In genomic region chr12:109995366-109995702, GRCh38 we compare ENCODE assay signal across 8 cellular contexts. TPM values are rescaled to one million over a fixed set of nuclear protein-coding genes. Genes with fewer than 3 reads are reported as not detected.
A peak's percentile ranks its signal among the peaks of the same experiment; 100 is the strongest.
DNase-seq lines count a peak whose midpoint lies in the region; ATAC-seq and TF ChIP-seq lines count a peak whose summit lies in the region.

No MANE protein-coding gene starts in this region.

- no peak for TF ChIP-seq POLR2A in breast epithelium (IDR thresholded peaks at IDR 0.05)

- DNase-seq in heart right ventricle, result no peak
- no peak for DNase-seq in Right ventricle myocardium inferior (ENCODE audit: missing footprints)
- DNase-seq in breast epithelium (ENCODE audit: low spot score in 2 of 2), result no peak
- no peak for DNase-seq in aorta
- no peak for DNase-seq in SHP77 (lab: John Stamatoyannopoulos, UW)
- no peak for DNase-seq in DMS114 treated with DMSO at 0.1 percent for 48 hours (lab: John Stamatoyannopoulos, UW; ENCODE audit: unreplicated experiment)
- DNase-seq in omental fat pad (ENCODE audit: low spot score), result no peak

- ATAC-seq in heart right ventricle (no peak), Right ventricle myocardium inferior (no peak), aorta (ENCODE audit: low FRiP score) (no peak), omental fat pad (ENCODE audit: low FRiP score) (no peak)

- H3K4me1 ChIP-seq in heart right ventricle, result peaks cover 0 to 67% (median 41%) of the 10 kb centered on the region in 9 donors
- peaks cover 0 to 4% of the 10 kb centered on the region in 2 donors for H3K4me1 ChIP-seq in breast epithelium
- H3K4me1 ChIP-seq in mononuclear cell (ENCODE audit: insufficient read depth, low read length), result peaks cover 61% of the 10 kb centered on the region
- H3K4me1 ChIP-seq in aorta (ENCODE audit: control insufficient read depth in 1 of 2, insufficient read depth in 2 of 2, low read length in 2 of 2), result peaks cover 0 to 3% of the 10 kb centered on the region in 2 donors

- intact Hi-C loops in heart right ventricle (cut with DNase I) (loop anchor here in 1 of 10 donors (10.0 kb wide), 1 partner anchor 51 kb away; no protein-coding TSS in a partner anchor), Right ventricle myocardium inferior (cut with DNase I) (loop anchor here (5.0 to 10.0 kb wide), 3 partner anchors 33 to 52 kb away; partner anchors contain the start of gene C12orf76), breast epithelium (cut with DNase I; ENCODE audit: low total_unique reads) (no loop called here), aorta (cut with DNase I) (loop anchor here in 1 of 2 donors (5.0 kb wide), 1 partner anchor 43 kb away; no protein-coding TSS in a partner anchor)

- no peak for TF ChIP-seq CTCF in heart right ventricle (IDR thresholded peaks at IDR 0.05)
- no peak for TF ChIP-seq CTCF in breast epithelium (IDR thresholded peaks at IDR 0.05)
- TF ChIP-seq CTCF in omental fat pad (IDR thresholded peaks at IDR 0.05), result no peak

- H3K4me3 ChIP-seq in heart right ventricle (peak overlapping the region; percentile 74 to 99 (median 96)), breast epithelium (peak overlapping the region; percentile 92 to 99 (median 99)), mononuclear cell (ENCODE audit: low read length) (peak overlapping the region; percentile 85), aorta (ENCODE audit: low read length in 2 of 2) (peak overlapping the region; percentile 63 to 94)

- 3% methylated on average over 7 of the region's 7 CpGs for WGBS in heart right ventricle, 2 donors
- 1 to 2% methylated on average over 7 of the region's 7 CpGs for WGBS in aorta, 2 donors

- H3K27me3 ChIP-seq in heart right ventricle (no peaks in the 10 kb centered on the region), breast epithelium (no peaks in the 10 kb centered on the region), mononuclear cell (ENCODE audit: insufficient read depth, low read length) (no peaks in the 10 kb centered on the region), aorta (ENCODE audit: control insufficient read depth in 1 of 2, insufficient read depth in 2 of 2, low read length in 1 of 2) (no peaks in the 10 kb centered on the region)

- H3K9me3 ChIP-seq in heart right ventricle (no peaks in the 10 kb centered on the region), breast epithelium (no peaks in the 10 kb centered on the region), mononuclear cell (ENCODE audit: low read depth, low read length) (no peaks in the 10 kb centered on the region), aorta (ENCODE audit: control insufficient read depth, low read length) (no peaks in the 10 kb centered on the region)

- H3K36me3 ChIP-seq in heart right ventricle, result peaks cover 0 to 27% (median 9%) of the 10 kb centered on the region in 9 donors
- H3K36me3 ChIP-seq in breast epithelium, result peaks cover 4% of the 10 kb centered on the region
- peaks cover 0 to 2% of the 10 kb centered on the region in 2 donors for H3K36me3 ChIP-seq in aorta (ENCODE audit: control insufficient read depth in 1 of 2, insufficient read depth in 2 of 2, low read length in 1 of 2)

- H3K27ac ChIP-seq in heart right ventricle (peak overlapping the region; percentile 83 to 98 (median 93)), breast epithelium (peak overlapping the region in 1 of 2 donors; percentile 79), aorta (ENCODE audit: low read depth in 1 of 2, low read length in 2 of 2) (no peak overlapping the region)

RNA-seq across cellular contexts. Expression of gene GIT2, which starts 0.8 kb away (rescaled TPM):
- total RNA-seq in heart right ventricle, result 10 to 100 TPM; 31.7 to 44.9 (median 40.1) TPM
- 10 to 100 TPM; 17.8 to 21.5 TPM for polyA plus RNA-seq in heart right ventricle
- 47.1 TPM for total RNA-seq in Right ventricle myocardium inferior
- total RNA-seq in breast epithelium, result 10 to 100 TPM; 41.3 to 53.1 (median 42.6) TPM
- 86.7 TPM for total RNA-seq in mononuclear cell
- 10 to 100 TPM; 54.3 to 78.0 TPM for total RNA-seq in aorta
- polyA plus RNA-seq in aorta, result 10 to 100 TPM in 1 of 2 donors, 1 to 10 TPM in 1; 9.3 to 24.8 TPM
- total RNA-seq in omental fat pad, result 10 to 100 TPM; 28.7 to 77.2 (median 47.0) TPM

RNA-seq across cellular contexts. Expression of gene ANKRD13A, which starts 3.9 kb away (rescaled TPM):
- 10 to 100 TPM; 15.3 to 29.0 (median 18.6) TPM for total RNA-seq in heart right ventricle
- 10 to 100 TPM; 14.0 to 25.7 TPM for polyA plus RNA-seq in heart right ventricle
- total RNA-seq in Right ventricle myocardium inferior, result 22.9 TPM
- 100 to 1,000 TPM in 1 of 3 donors, 10 to 100 TPM in 2; 66.4 to 172 (median 88.2) TPM for total RNA-seq in breast epithelium
- 134 TPM for total RNA-seq in mononuclear cell
- total RNA-seq in aorta, result 10 to 100 TPM; 50.0 to 61.9 TPM
- polyA plus RNA-seq in aorta, result 10 to 100 TPM; 16.5 to 24.7 TPM
- total RNA-seq in omental fat pad, result 10 to 100 TPM; 33.6 to 93.3 (median 43.2) TPM

RNA-seq across cellular contexts. Expression of gene C12orf76, which starts 53.0 kb away (rescaled TPM):
- total RNA-seq in heart right ventricle, result 1 to 10 TPM; 3.7 to 8.3 (median 5.3) TPM
- polyA plus RNA-seq in heart right ventricle, result 1 to 10 TPM; 5.9 to 7.8 TPM
- total RNA-seq in Right ventricle myocardium inferior, result 5.3 TPM
- 10 to 100 TPM; 16.0 to 19.3 (median 18.1) TPM for total RNA-seq in breast epithelium
- total RNA-seq in mononuclear cell, result 16.2 TPM
- 10 to 100 TPM; 10.5 to 18.1 TPM for total RNA-seq in aorta
- polyA plus RNA-seq in aorta, result 10 to 100 TPM; 17.8 to 18.4 TPM
- total RNA-seq in omental fat pad, result 10 to 100 TPM in 3 of 4 donors, 1 to 10 TPM in 1; 7.4 to 17.0 (median 11.9) TPM

Comparison
In these comparisons a context has a peak if more than half of its experiments do, and no peak if none do; other contexts are left out.
1. H3K27ac ChIP-seq: peak in heart right ventricle (10 of 10); none in aorta (0 of 2).
2. Peak in every context shown above with its lines, with median percentiles within 50 percentile points of each other: H3K4me3 ChIP-seq.